25 cellular contexts compared by ENCODE assay signal in genomic region chr1:14561014-14561693, GRCh38. TPM values are rescaled to one million over a fixed set of nuclear protein-coding genes. Genes with fewer than 3 reads are reported as not detected.
DNase-seq lines count a peak whose midpoint lies in the region; ATAC-seq, FAIRE-seq and TF ChIP-seq lines count a peak whose summit lies in the region.
"Had no signal": no experiment of that assay in that cellular context is flagged by ENCODE, and none has a peak within 500 bp of the region (broad histone marks: within the 10 kb centered on the region; RNA-seq: fewer than 3 reads in every experiment).

No MANE protein-coding gene starts in this region.

- no peak overlapping the region for H3K14ac ChIP-seq in H1 (ENCODE audit: insufficient read length)

- no peak overlapping the region for H4K91ac ChIP-seq in H1 (replicated peaks; ENCODE audit: insufficient read length, low read length)

- H3K27me3 ChIP-seq in MG63 (no peaks in the 10 kb centered on the region), H1 (replicated peaks in 1 of 4; ENCODE audit: control insufficient read depth in 3 of 4, extremely low read depth in 1 of 4, insufficient read depth in 3 of 4, low read length in 3 of 4) (no peaks in the 10 kb centered on the region), osteoblast (ENCODE audit: insufficient read depth, low read length) (no peaks in the 10 kb centered on the region)
- H3K27me3 ChIP-seq: BLaER1 treated with 17β-estradiol and CSF1 and Interleukin-3, amounts not matched to agents 10 nM and 100 nM; breast epithelium had no signal

- no peak overlapping the region for H2BK5ac ChIP-seq in H1 (ENCODE audit: low read depth, low read length)

- no peaks in the 10 kb centered on the region for H3K4me1 Mint-ChIP-seq in T-cell
- H3K4me1 Mint-ChIP-seq: activated naive CD4-positive, alpha-beta T cell treated with anti-CD3 and anti-CD28 coated beads, Interleukin-2, amount 50 U/mL, for 24 hours had no signal

- H4K20me1 ChIP-seq in H1 (replicated peaks in 1 of 2; ENCODE audit: control insufficient read depth in 1 of 2, insufficient read depth in 2 of 2, low read length in 2 of 2) (no peaks in the 10 kb centered on the region), osteoblast (ENCODE audit: insufficient read depth, low read length) (no peaks in the 10 kb centered on the region)
- H4K20me1 ChIP-seq: BLaER1 treated with 17β-estradiol and CSF1 and Interleukin-3, amounts not matched to agents 10 nM and 100 nM had no signal

- no peak overlapping the region for H2BK120ac ChIP-seq in H1 (replicated peaks; ENCODE audit: low read depth, low read length)

- 80% methylated on average over 8 of the region's 8 CpGs; no CpG with 5 or more reads in 1 of the 2 experiments for WGBS in H1 (ENCODE audit: extremely low coverage in 1 of 2, insufficient coverage in 1 of 2, insufficient read length in 1 of 2, insufficient replicate concordance in 2 of 2, low coverage in 1 of 2, low lambda C conversion rate in 2 of 2, missing lambda C conversion rate in 1 of 2), 2 experiments

- H3K9me3 ChIP-seq in MG63 (peaks cover under 1% of the 10 kb centered on the region; the same call in 1 of the 2 replicates), H1 (ENCODE audit: insufficient read depth in 2 of 2, low read depth in 1 of 2, low read length in 1 of 2) (no peaks in the 10 kb centered on the region), osteoblast (ENCODE audit: low read depth, low read length) (no peaks in the 10 kb centered on the region)
- H3K9me3 ChIP-seq: HAP-1 had no signal

- no peak overlapping the region for H2BK12ac ChIP-seq in H1 (ENCODE audit: low read depth, low read length)

- H2AFZ ChIP-seq in H1 (ENCODE audit: low read length): no peak overlapping the region
- peak overlapping the region; percentile 75 for H2AFZ ChIP-seq in osteoblast (ENCODE audit: low read length)

- no peak overlapping the region for H3K56ac ChIP-seq in H1 (replicated peaks; ENCODE audit: insufficient read length, low read depth, low read length)

- no peak overlapping the region for H3K4me3 Mint-ChIP-seq in T-cell
- H3K4me3 Mint-ChIP-seq: activated naive CD4-positive, alpha-beta T cell treated with anti-CD3 and anti-CD28 coated beads, Interleukin-2, amount 50 U/mL, for 24 hours had no signal

- DNase-seq in Caki2 (ENCODE audit: low read depth): peak; percentile 34
- peak; percentile 39 for DNase-seq in MG63
- no peak for DNase-seq in H1 (ENCODE audit: low read depth in 1 of 2, low spot score in 2 of 2)
- DNase-seq in osteoblast (ENCODE audit: insufficient read length, low spot score, missing footprints): peak; percentile 85
- DNase-seq in T-cell: no peak
- DNase-seq in HK-2 (ENCODE audit: unreplicated experiment): no peak
- DNase-seq in activated naive CD4-positive, alpha-beta T cell treated with anti-CD3 and anti-CD28 coated beads, Interleukin-2, amount 50 U/mL, for 72 hours (ENCODE audit: low spot score in 2 of 2): no peak
- DNase-seq: ACHN; activated CD4-positive, alpha-beta T cell treated with anti-CD3 and anti-CD28 coated beads for 48 hours; amygdala; Karpas-422; left lung; NCI-H446 treated with DMSO at 0.1 percent for 48 hours; NCI-H82; right cardiac atrium; RPMI8226; stimulated activated CD4-positive, alpha-beta T cell treated with anti-CD3 and anti-CD28 coated beads, Interleukin-1b, Interleukin-23, amount 100 ng/mL, for 48 hours; stimulated activated naive CD4-positive, alpha-beta T cell treated with Interleukin-2 at 50 U/mL for 16 hours; WERI-Rb-1 had no signal

- TF ChIP-seq CTCF in H1 (IDR thresholded peaks at IDR 0.05; ENCODE audit: control extremely low read depth in 1 of 3, insufficient read depth in 1 of 3, low read depth in 1 of 3, low read length in 3 of 3) (no peak), osteoblast (IDR thresholded peaks at IDR 0.05; ENCODE audit: extremely low read depth, low read depth, low read length) (no peak)

- no peak overlapping the region for H3K27ac Mint-ChIP-seq in T-cell
- H3K27ac Mint-ChIP-seq in activated naive CD4-positive, alpha-beta T cell treated with anti-CD3 and anti-CD28 coated beads, Interleukin-2, amount 50 U/mL, for 72 hours: no peak overlapping the region
- H3K27ac Mint-ChIP-seq: activated naive CD4-positive, alpha-beta T cell treated with anti-CD3 and anti-CD28 coated beads, Interleukin-2, amount 50 U/mL, for 24 hours; activated T-helper 2 cell treated with anti-CD3 and anti-CD28 coated beads, Interferon-gamma antibody, Interleukin-2, Interleukin-4, amounts not matched to agents 10 μg/mL and 5 μg/mL and 100 μg/mL, durations not matched to agents 14 hours and 24 hours and 36 hours had no signal

- H3K4ac ChIP-seq in H1 (replicated peaks; ENCODE audit: insufficient read length, low read depth, low read length): no peak overlapping the region

- H3K4me2 ChIP-seq in H1 (ENCODE audit: insufficient read depth in 1 of 2, low read depth in 2 of 2, low read length in 2 of 2) (no peak overlapping the region), osteoblast (ENCODE audit: insufficient read depth, low read length) (no peak overlapping the region)
- H3K4me2 ChIP-seq: BLaER1 treated with 17β-estradiol and CSF1 and Interleukin-3, amounts not matched to agents 10 nM and 100 nM had no signal

- FAIRE-seq in H1 (lab: Jason Lieb, UNC): no peak

- H3K27me3 Mint-ChIP-seq in T-cell: peaks cover 6 to 8% of the 10 kb centered on the region in 2 donors

- CTCF ChIA-PET in H1 (lab: Charles Lee; ENCODE audit: partially characterized antibody): interaction anchor here (0.8 to 2.6 kb wide), 6 partner anchors 11 to 711 kb away, joined by 3 to 17 read pairs (median 4); no protein-coding TSS in a partner anchor
- CTCF ChIA-PET in T-cell (lab: Charles Lee): no interaction called here

- in situ Hi-C loops in Caki2 (cut with HindIII; ENCODE audit: low pct_unique_long_range_greater_than_20kb, low sequenced_read_pairs): no loop called here

- H3K27ac ChIP-seq in H1 (ENCODE audit: low read depth, low read length) (no peak overlapping the region), osteoblast (ENCODE audit: low read depth, low read length) (no peak overlapping the region)
- H3K27ac ChIP-seq: BLaER1 treated with 17β-estradiol and CSF1 and Interleukin-3, amounts not matched to agents 10 nM and 100 nM; breast epithelium; left lung; WERI-Rb-1 had no signal

- no peaks in the 10 kb centered on the region for H3K9me3 Mint-ChIP-seq in T-cell
- peaks cover 0 to 3% of the 10 kb centered on the region in 2 donors for H3K9me3 Mint-ChIP-seq in activated naive CD4-positive, alpha-beta T cell treated with anti-CD3 and anti-CD28 coated beads, Interleukin-2, amount 50 U/mL, for 72 hours
- H3K9me3 Mint-ChIP-seq: activated naive CD4-positive, alpha-beta T cell treated with anti-CD3 and anti-CD28 coated beads, Interleukin-2, amount 50 U/mL, for 24 hours; activated T-helper 2 cell treated with anti-CD3 and anti-CD28 coated beads, Interferon-gamma antibody, Interleukin-2, Interleukin-4, amounts not matched to agents 10 μg/mL and 5 μg/mL and 100 μg/mL, durations not matched to agents 14 hours and 24 hours and 36 hours had no signal

- H3K18ac ChIP-seq in H1 (ENCODE audit: extremely low read depth, low read length): no peak overlapping the region

- H4K5ac ChIP-seq in H1 (ENCODE audit: insufficient read length, low read depth, low read length): no peak overlapping the region

- H3K4me1 ChIP-seq in H1 (replicated peaks in 1 of 4; ENCODE audit: control insufficient read depth in 3 of 4, insufficient read depth in 4 of 4, low read length in 3 of 4): no peaks in the 10 kb centered on the region
- H3K4me1 ChIP-seq in osteoblast (ENCODE audit: insufficient read depth, low read length): peaks cover 3% of the 10 kb centered on the region
- H3K4me1 ChIP-seq: BLaER1 treated with 17β-estradiol and CSF1 and Interleukin-3, amounts not matched to agents 10 nM and 100 nM; breast epithelium; HAP-1; left lung had no signal

- POLR2A ChIA-PET in H1 (lab: Charles Lee; ENCODE audit: partially characterized antibody) (no interaction called here), T-cell (lab: Charles Lee) (no interaction called here)

- H3K36me3 Mint-ChIP-seq in T-cell: no peaks in the 10 kb centered on the region
- H3K36me3 Mint-ChIP-seq in activated naive CD4-positive, alpha-beta T cell treated with anti-CD3 and anti-CD28 coated beads, Interleukin-2, amount 50 U/mL, for 72 hours: no peaks in the 10 kb centered on the region
- H3K36me3 Mint-ChIP-seq: activated naive CD4-positive, alpha-beta T cell treated with anti-CD3 and anti-CD28 coated beads, Interleukin-2, amount 50 U/mL, for 24 hours had no signal

- H2BK15ac ChIP-seq in H1 (ENCODE audit: low read length): no peak overlapping the region

- H4K8ac ChIP-seq in H1 (ENCODE audit: extremely low read depth, insufficient read depth, low read length): no peak overlapping the region

- H3K4me3 ChIP-seq in MG63 (no peak overlapping the region), H1 (ENCODE audit: extremely low read depth in 1 of 4, insufficient read depth in 2 of 4, low read depth in 3 of 4, low read length in 4 of 4) (no peak overlapping the region), osteoblast (ENCODE audit: insufficient read depth, low read length) (no peak overlapping the region)
- H3K4me3 ChIP-seq: BLaER1 treated with 17β-estradiol and CSF1 and Interleukin-3, amounts not matched to agents 10 nM and 100 nM; breast epithelium; HAP-1; left lung had no signal

- no peaks in the 10 kb centered on the region for H3K79me2 ChIP-seq in H1 (ENCODE audit: control insufficient read depth in 1 of 2, insufficient read depth in 2 of 2, low read length in 2 of 2)
- H3K79me2 ChIP-seq in osteoblast (ENCODE audit: insufficient read depth, low read length): no peaks in the 10 kb centered on the region

- H3K23me2 ChIP-seq in H1 (ENCODE audit: low read depth, low read length): peaks cover 2% of the 10 kb centered on the region; the same call in 1 of the 2 replicates

- no peaks in the 10 kb centered on the region for H3K36me3 ChIP-seq in MG63
- no peaks in the 10 kb centered on the region for H3K36me3 ChIP-seq in H1 (ENCODE audit: control insufficient read depth in 2 of 4, insufficient read depth in 4 of 4, low read length in 3 of 4)
- no peaks in the 10 kb centered on the region for H3K36me3 ChIP-seq in osteoblast (ENCODE audit: insufficient read depth, low read length)
- H3K36me3 ChIP-seq: BLaER1 treated with 17β-estradiol and CSF1 and Interleukin-3, amounts not matched to agents 10 nM and 100 nM; breast epithelium; HAP-1; left lung; WERI-Rb-1 had no signal

- ATAC-seq in HG03460 (IDR thresholded peaks at IDR 0.05; ENCODE audit: unreplicated experiment): no peak
- no peak for ATAC-seq in T-cell (replicated peaks in 1 of 4)
- no peak for ATAC-seq in activated naive CD4-positive, alpha-beta T cell treated with anti-CD3 and anti-CD28 coated beads, Interleukin-2, amount 50 U/mL, for 72 hours
- ATAC-seq: left lung, right cardiac atrium had no signal

- TF ChIP-seq POLR2A in H1 (IDR thresholded peaks at IDR 0.05; ENCODE audit: control extremely low read depth in 1 of 2, low read depth in 2 of 2, low read length in 2 of 2): no peak

- no peak overlapping the region for H2BK20ac ChIP-seq in H1 (ENCODE audit: low read length)

- TF ChIP-seq EP300 in H1 (IDR thresholded peaks at IDR 0.05; ENCODE audit: borderline replicate concordance in 1 of 2, low read depth in 2 of 2, low read length in 2 of 2): no peak

- no peaks in the 10 kb centered on the region for H3K79me1 ChIP-seq in H1 (ENCODE audit: low read depth, low read length)

- H3K9ac ChIP-seq in H1 (replicated peaks in 1 of 4; ENCODE audit: extremely low read depth in 1 of 4, low read depth in 3 of 4, low read length in 3 of 4): no peak overlapping the region
- H3K9ac ChIP-seq: BLaER1 treated with 17β-estradiol and CSF1 and Interleukin-3, amounts not matched to agents 10 nM and 100 nM had no signal

- no peak for TF ChIP-seq RAD21 in H1 (IDR thresholded peaks at IDR 0.05 in 1 of 2, conservative IDR thresholded peaks at IDR 0.05 in 1 of 2; ENCODE audit: low read depth in 2 of 2, low read length in 2 of 2)

- H3K23ac ChIP-seq in H1 (ENCODE audit: insufficient read length): no peak overlapping the region

- H2AK5ac ChIP-seq in H1 (ENCODE audit: low read depth, low read length): 0 out of 2 replicates have a peak overlapping the region, but pooled peaks have one; percentile 46

RNA-seq across cellular contexts. Expression of gene KAZN, which starts 37.3 kb away (rescaled TPM):
- 7.0 and 9.7 TPM in 2 replicates for total RNA-seq in Caki2 (2014; rRNA removed; shearing (Covaris generic); ENCODE audit: low replicate concordance)
- total RNA-seq in MG63 (2014; rRNA removed; shearing (Covaris generic); ENCODE audit: low replicate concordance): 1.0 and 3.4 TPM in 2 replicates
- total RNA-seq in H1 (2021; fragmentation: NEBNext Ultra II Directional; extraction: Animal tissue kit (Norgen Biotek cat#: 25700)): 10.6 and 11.8 TPM in 2 replicates
- 3.7 and 5.0 TPM in 2 replicates for polyA plus RNA-seq in H1 (2011; rRNA removed)
- 4.4 TPM for polyA plus RNA-seq in H1 (2011; cell fraction: cytosol; rRNA removed)
- 6.7 TPM for polyA plus RNA-seq in H1 (2011; cell fraction: nucleus; rRNA removed)
- polyA plus RNA-seq in H1 (2012, experiment 1 of 2): 6.4 to 7.4 TPM (median 6.8 TPM) in 4 replicates
- polyA plus RNA-seq in H1 (2012, experiment 2 of 2): 4.9 TPM
- 6.0 TPM for polyA plus RNA-seq in H1 (2013, experiment 1 of 2)
- 6.3 TPM for polyA plus RNA-seq in H1 (2013, experiment 2 of 2)
- polyA minus RNA-seq in H1 (2011; rRNA and poly(A)+ RNA removed): 3.5 and 3.8 TPM in 2 replicates
- polyA minus RNA-seq in H1 (2011; cell fraction: cytosol; rRNA and poly(A)+ RNA removed): 5.4 TPM
- 7.0 TPM for polyA minus RNA-seq in H1 (2011; cell fraction: nucleus; rRNA and poly(A)+ RNA removed)
- total RNA-seq in osteoblast (9.0 and 10.3 TPM in 2 replicates), T-cell (under 1 TPM; 0.18 to 0.58 (median 0.30) TPM)
- 1 to 10 TPM; 1.1 to 2.2 TPM for total RNA-seq in activated naive CD4-positive, alpha-beta T cell treated with anti-CD3 and anti-CD28 coated beads, Interleukin-2, amount 50 U/mL, for 72 hours

Comparison
In these comparisons a context has a peak if more than half of its experiments do, and no peak if none do; other contexts are left out.
1. DNase-seq: peak in Caki2 (single experiment), MG63 (single experiment) and osteoblast (single experiment); none in H1 (0 of 2), T-cell (0 of 34), HK-2 (single experiment) and activated naive CD4-positive, alpha-beta T cell treated with anti-CD3 and anti-CD28 coated beads, Interleukin-2, amount 50 U/mL, for 72 hours (0 of 2).